8 cellular contexts compared by ENCODE assay signal in the genomic region with DNA sequence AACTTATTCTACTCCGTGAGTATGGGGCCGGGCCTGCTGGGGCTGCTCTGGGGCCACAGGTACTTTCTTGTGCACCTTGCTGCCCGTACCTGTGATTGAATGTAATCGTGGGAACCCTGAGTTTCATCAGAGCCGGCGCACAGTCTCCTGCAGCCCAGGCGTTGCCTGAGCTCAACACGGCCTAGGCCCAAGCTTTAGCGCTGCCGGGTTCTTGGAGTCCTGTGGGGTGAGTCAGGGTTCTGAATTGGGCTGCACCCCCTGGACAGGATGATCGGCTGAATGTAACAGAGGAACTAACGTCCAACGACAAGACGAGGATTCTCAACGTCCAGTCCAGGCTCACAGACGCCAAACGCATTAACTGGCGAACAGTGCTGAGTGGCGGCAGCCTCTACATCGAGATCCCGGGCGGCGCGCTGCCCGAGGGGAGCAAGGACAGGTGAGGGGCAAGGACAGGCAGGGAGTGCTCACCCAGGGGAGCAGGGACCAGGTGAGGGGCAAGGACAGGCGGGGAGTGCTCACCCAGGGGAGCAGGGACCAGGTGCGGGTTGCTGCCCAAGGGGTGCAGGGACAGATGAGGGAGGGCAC. TPM values are rescaled to one million over a fixed set of nuclear protein-coding genes. Genes with fewer than 3 reads are reported as not detected.
DNase-seq lines count a peak whose midpoint lies in the region; ATAC-seq, FAIRE-seq and TF ChIP-seq lines count a peak whose summit lies in the region.

No MANE protein-coding gene starts in this region.

- ATAC-seq in K562 (no peak), upper lobe of left lung (ENCODE audit: low FRiP score in 2 of 2) (no peak)

- peak overlapping the region; percentile 60 for H3K4me3 ChIP-seq in CD8-positive, alpha-beta memory T cell (ENCODE audit: low read length)
- H3K4me3 ChIP-seq in MM.1S (ENCODE audit: low read length), result peak overlapping the region; percentile 98
- peak overlapping the region; percentile 91 for H3K4me3 ChIP-seq in K562
- peak overlapping the region; percentile 44 for H3K4me3 ChIP-seq in lower leg skin (ENCODE audit: low read depth, poor library complexity, severe bottlenecking)
- peak overlapping the region; percentile 87 to 99 (median 98) for H3K4me3 ChIP-seq in upper lobe of left lung

- TF ChIP-seq POLR2A in K562 (conservative IDR thresholded peaks at IDR 0.05), result no peak
- no peak for TF ChIP-seq POLR2A in lower leg skin (IDR thresholded peaks at IDR 0.05)
- TF ChIP-seq POLR2A in upper lobe of left lung (IDR thresholded peaks at IDR 0.05), result no peak

- H3K9me3 ChIP-seq in CD8-positive, alpha-beta memory T cell (ENCODE audit: low read length), result no peaks in the 10 kb centered on the region
- H3K9me3 ChIP-seq in MM.1S (replicated peaks; ENCODE audit: insufficient read depth, low read length) (no peaks in the 10 kb centered on the region), K562 (replicated peaks; ENCODE audit: control insufficient read depth, insufficient read depth, low read depth, low read length) (no peaks in the 10 kb centered on the region), upper lobe of left lung (no peaks in the 10 kb centered on the region)

- peak overlapping the region; percentile 84 to 99 (median 89) for H3K4me3 Mint-ChIP-seq in CD8-positive, alpha-beta memory T cell

- WGBS in K562 (ENCODE audit: insufficient coverage, low coverage, missing lambda C conversion rate), result 4% methylated on average over 27 of the region's 27 CpGs
- WGBS in lower leg skin, 2 donors, result 33 to 40% methylated on average over 25 to 26 of the region's 27 CpGs
- 47 to 67% methylated on average over 14 to 25 of the region's 27 CpGs for WGBS in upper lobe of left lung, 2 donors

- intact Hi-C loops in K562 (cut with micrococcal nuclease) (no loop called here), lower leg skin (cut with DNase I; ENCODE audit: low total_unique reads) (loop anchor here (5.0 to 10.0 kb wide), 3 partner anchors 34 to 123 kb away; partner anchors contain the start of genes AP3D1, PLEKHJ1 and SF3A2)

- no peaks in the 10 kb centered on the region for H3K9me2 ChIP-seq in MM.1S (replicated peaks; ENCODE audit: insufficient read depth, low read length)

- in situ Hi-C loops in K562 (cut with MboI), result loop anchor here (5.0 kb wide), 1 partner anchor 34 kb away; the partner anchor contains the start of genes PLEKHJ1 and SF3A2

- H3K9ac ChIP-seq in MM.1S (ENCODE audit: low read length) (peak overlapping the region; percentile 83), K562 (ENCODE audit: insufficient read depth in 1 of 2, low read depth in 2 of 2, low read length in 2 of 2) (peak overlapping the region; percentile 92 to 98)

- TSS peak; percentile 29 for BruUV-seq in K562 (replicated peaks; lab: Mats Ljungman, UMichigan)

- CTCF ChIA-PET in CD8-positive, alpha-beta memory T cell (lab: Charles Lee), result interaction anchor here (0.7 to 6.8 kb wide), 12 partner anchors 11 to 1028 kb away, joined by 3 to 70 read pairs (median 4); partner anchors contain the start of genes PEAK3, PLEKHJ1, SF3A2 and TIMM13
- CTCF ChIA-PET in K562 (lab: Yijun Ruan, JAX; ENCODE audit: low intra/inter-chr PET ratio), result no interaction called here

- TF ChIP-seq CTCF in MM.1S (IDR thresholded peaks at IDR 0.05; ENCODE audit: low read length) (no peak), K562 (IDR thresholded peaks at IDR 0.05 in 2 of 3, conservative IDR thresholded peaks at IDR 0.05 in 1 of 3; ENCODE audit: insufficient read depth in 2 of 3, low read depth in 1 of 3, low read length in 3 of 3) (no peak), lower leg skin (IDR thresholded peaks at IDR 0.05) (no peak), upper lobe of left lung (IDR thresholded peaks at IDR 0.05) (no peak)

- H4K20me1 ChIP-seq in MM.1S (ENCODE audit: insufficient read depth, low read length) (peaks cover 38% of the 10 kb centered on the region), K562 (replicated peaks; ENCODE audit: control insufficient read depth, insufficient read depth, low read length) (peaks cover 47% of the 10 kb centered on the region)

- no peak for TF ChIP-seq EP300 in K562 (IDR thresholded peaks at IDR 0.05; ENCODE audit: low read length)
- no peak for TF ChIP-seq EP300 in upper lobe of left lung (IDR thresholded peaks at IDR 0.05)

- H3K27me3 Mint-ChIP-seq in CD8-positive, alpha-beta memory T cell, result peaks cover 0 to 7% of the 10 kb centered on the region in 2 donors

- peak in 1 of 5 donors; percentile 38 for DNase-seq in CD8-positive, alpha-beta memory T cell
- DNase-seq in MM.1S (peak; percentile 31), K562 (ENCODE audit: extremely low read depth in 1 of 4, low spot score in 3 of 4) (peak in 1 of 4 experiments; percentile 55), lower leg skin (ENCODE audit: low spot score in 2 of 2) (no peak), upper lobe of left lung (peak in 1 of 2 donors; percentile 85), HK-2 (ENCODE audit: unreplicated experiment) (no peak), DMS 273 treated with DMSO at 0.1 percent for 48 hours (lab: John Stamatoyannopoulos, UW) (no peak), DMS114 treated with DMSO at 0.1 percent for 48 hours (lab: John Stamatoyannopoulos, UW; ENCODE audit: unreplicated experiment) (no peak)

- peaks cover 5% of the 10 kb centered on the region for H3K9me1 ChIP-seq in K562 (ENCODE audit: control insufficient read depth, insufficient read depth, low read length)

- H3K4me1 ChIP-seq in CD8-positive, alpha-beta memory T cell (ENCODE audit: insufficient read depth, low read length), result peaks cover 45% of the 10 kb centered on the region
- H3K4me1 ChIP-seq in MM.1S (ENCODE audit: low read length) (peaks cover 36% of the 10 kb centered on the region), K562 (replicated peaks in 1 of 2; ENCODE audit: control insufficient read depth in 2 of 2, insufficient read depth in 2 of 2, low read length in 2 of 2) (peaks cover 17 to 80% of the 10 kb centered on the region in 2 experiments), upper lobe of left lung (peaks cover 58 to 78% (median 68%) of the 10 kb centered on the region in 4 donors)

- peaks cover 0 to 47% (median 8%) of the 10 kb centered on the region in 3 donors for H3K36me3 Mint-ChIP-seq in CD8-positive, alpha-beta memory T cell

- peaks cover 49% of the 10 kb centered on the region for H3F3A ChIP-seq in MM.1S (ENCODE audit: insufficient read depth, low read length)

- no peak for FAIRE-seq in K562 (lab: Jason Lieb, UNC)

- H3K79me2 ChIP-seq in MM.1S (ENCODE audit: low read length) (peaks cover 72% of the 10 kb centered on the region), K562 (ENCODE audit: control insufficient read depth, insufficient read depth, low read length) (peaks cover 69% of the 10 kb centered on the region)

- H3K9me3 Mint-ChIP-seq in CD8-positive, alpha-beta memory T cell, result peaks cover 0 to 3% (median 0%) of the 10 kb centered on the region in 5 donors

- H3K27ac ChIP-seq in CD8-positive, alpha-beta memory T cell (ENCODE audit: low read depth, low read length), result peak overlapping the region; percentile 89
- H3K27ac ChIP-seq in MM.1S (ENCODE audit: low read length) (peak overlapping the region; percentile 83; the same call in 1 of the 2 replicates), K562 (ENCODE audit: extremely low read depth, low read depth, low read length) (peak overlapping the region; percentile 94), upper lobe of left lung (peak overlapping the region; percentile 99)

- peaks cover 29 to 44% (median 32%) of the 10 kb centered on the region in 3 donors for H3K4me1 Mint-ChIP-seq in CD8-positive, alpha-beta memory T cell

- peak overlapping the region; percentile 85 to 96 (median 94) for H3K27ac Mint-ChIP-seq in CD8-positive, alpha-beta memory T cell

- no peak for TF ChIP-seq RAD21 in K562 (CRISPR knock-in tag; conservative IDR thresholded peaks at IDR 0.05 in 1 of 2, IDR thresholded peaks at IDR 0.05 in 1 of 2)

- POLR2A ChIA-PET in CD8-positive, alpha-beta memory T cell (lab: Charles Lee), result interaction anchor here (1.2 to 7.8 kb wide), 7 partner anchors 10 to 47 kb away, joined by 3 to 73 read pairs (median 12); partner anchors contain the start of genes PEAK3, PLEKHJ1 and SF3A2
- POLR2A ChIA-PET in K562 (lab: Yijun Ruan, JAX), result interaction anchor here (0.5 to 7.0 kb wide), 12 partner anchors 8 to 1001 kb away, joined by 3 to 86 read pairs (median 6); partner anchors contain the start of gene AP3D1

- H3K4me2 ChIP-seq in MM.1S (ENCODE audit: low read depth, low read length) (peak overlapping the region; percentile 91), K562 (ENCODE audit: insufficient read depth, low read length) (peak overlapping the region; percentile 89)

- H3K27me3 ChIP-seq in CD8-positive, alpha-beta memory T cell (ENCODE audit: insufficient read depth, low read length, poor library complexity, severe bottlenecking), result no peaks in the 10 kb centered on the region
- H3K27me3 ChIP-seq in MM.1S (replicated peaks; ENCODE audit: insufficient read depth, low read length) (no peaks in the 10 kb centered on the region), K562 (ENCODE audit: control insufficient read depth in 2 of 2, insufficient read depth in 2 of 2, low read length in 2 of 2) (no peaks in the 10 kb centered on the region), upper lobe of left lung (no peaks in the 10 kb centered on the region)

- H2AFZ ChIP-seq in MM.1S (ENCODE audit: low read length) (no peak overlapping the region), K562 (ENCODE audit: low read depth, low read length) (no peak overlapping the region)

- peaks cover 13% of the 10 kb centered on the region for H3K36me3 ChIP-seq in CD8-positive, alpha-beta memory T cell (ENCODE audit: insufficient read depth, low read length)
- H3K36me3 ChIP-seq in MM.1S (replicated peaks; ENCODE audit: insufficient read depth, low read length) (peaks cover 17% of the 10 kb centered on the region), K562 (ENCODE audit: control insufficient read depth, insufficient read depth, low read length) (peaks cover 34% of the 10 kb centered on the region), upper lobe of left lung (peaks cover 9 to 32% (median 24%) of the 10 kb centered on the region in 4 donors)

RNA-seq across cellular contexts. Expression of gene PEAK3, which starts 10.4 kb away (rescaled TPM):
- total RNA-seq in CD8-positive, alpha-beta memory T cell, result not detected
- 0.79 TPM for polyA plus RNA-seq in CD8-positive, alpha-beta memory T cell
- 0.49 TPM in 1 of 2 replicates, not detected in the other for total RNA-seq in K562 (2011; cell fraction: chromatin; rRNA removed; ENCODE audit: low replicate concordance)
- 0.17 TPM in 1 of 2 replicates, not detected in the other for total RNA-seq in K562 (2011; cell fraction: nucleolus; rRNA removed)
- not detected in 2 replicates for total RNA-seq in K562 (2011; cell fraction: nucleoplasm; rRNA removed)
- 0.16 TPM in 1 of 2 replicates, not detected in the other for total RNA-seq in K562 (2014; rRNA removed)
- total RNA-seq in K562 (2014; rRNA removed; fragmentation: Illumina TruSeq; extraction: Trizol), result not detected in 2 replicates
- not detected in 2 replicates for total RNA-seq in K562 (2015; rRNA removed; fragmentation: Illumina TruSeq; extraction: Trizol)
- 0.13 and 0.40 TPM in 2 replicates for total RNA-seq in K562 (2021)
- 0.03 TPM in 1 of 2 replicates, not detected in the other for polyA plus RNA-seq in K562 (2011; rRNA removed)
- polyA plus RNA-seq in K562 (2011; cell fraction: cytosol; rRNA removed), result not detected in 2 replicates
- polyA plus RNA-seq in K562 (2011; cell fraction: nucleus; rRNA removed), result 0.10 TPM in 1 of 2 replicates, not detected in the other
- polyA plus RNA-seq in K562 (2012), result 0.27 and 0.66 TPM in 2 replicates
- 0.06 TPM in 1 of 2 replicates, not detected in the other for polyA plus RNA-seq in K562 (2014; fragmentation: Illumina TruSeq; extraction: Trizol)
- polyA plus RNA-seq in K562 (2014; fragmentation: Nextera tagmentation; extraction: Ambion mirVana), result not detected
- polyA plus RNA-seq in K562 (2014; rRNA removed), result 0.07 TPM in 1 of 2 replicates, not detected in the other
- not detected in 2 replicates for polyA minus RNA-seq in K562 (2011; rRNA and poly(A)+ RNA removed)
- not detected in 2 replicates for polyA minus RNA-seq in K562 (2011; cell fraction: cytosol; rRNA and poly(A)+ RNA removed)
- polyA minus RNA-seq in K562 (2011; cell fraction: nucleus; rRNA and poly(A)+ RNA removed), result 0.11 and 0.13 TPM in 2 replicates
- total RNA-seq in lower leg skin, result under 1 TPM; 0.30 to 0.97 (median 0.76) TPM
- 1 to 10 TPM; 2.4 to 8.6 (median 4.6) TPM for total RNA-seq in upper lobe of left lung

RNA-seq across cellular contexts. Expression of gene JSRP1, which starts 15.4 kb away (rescaled TPM):
- total RNA-seq in CD8-positive, alpha-beta memory T cell, result 1 to 10 TPM in 1 of 2 experiments, under 1 TPM in 1; 0.73 to 1.0 TPM
- polyA plus RNA-seq in CD8-positive, alpha-beta memory T cell, result 0.91 TPM
- total RNA-seq in K562 (2011; cell fraction: chromatin; rRNA removed; ENCODE audit: low replicate concordance), result 1.7 TPM in 1 of 2 replicates, not detected in the other
- total RNA-seq in K562 (2011; cell fraction: nucleolus; rRNA removed), result 0.92 TPM in 1 of 2 replicates, not detected in the other
- total RNA-seq in K562 (2011; cell fraction: nucleoplasm; rRNA removed), result 2.7 TPM in 1 of 2 replicates, not detected in the other
- total RNA-seq in K562 (2014; rRNA removed) (0.29 TPM in 1 of 2 replicates, not detected in the other), K562 (2014; rRNA removed; fragmentation: Illumina TruSeq; extraction: Trizol) (0.40 and 0.45 TPM in 2 replicates), K562 (2015; rRNA removed; fragmentation: Illumina TruSeq; extraction: Trizol) (0.51 and 0.57 TPM in 2 replicates), K562 (2021) (0.58 and 0.78 TPM in 2 replicates), lower leg skin (not detected), upper lobe of left lung (1 to 10 TPM in 3 of 6 donors, not detected in 3; 1.2 to 3.7 (median 1.7) TPM)
- polyA plus RNA-seq in K562 (2011; rRNA removed) (not detected in 2 replicates), K562 (2014; fragmentation: Illumina TruSeq; extraction: Trizol) (not detected in 2 replicates), K562 (2014; fragmentation: Nextera tagmentation; extraction: Ambion mirVana) (under 1 TPM in 1 of 2 experiments, not detected in 1; 0.08 TPM), K562 (2014; rRNA removed) (1.2 and 2.1 TPM in 2 replicates)
- 0.09 TPM in 1 of 2 replicates, not detected in the other for polyA plus RNA-seq in K562 (2011; cell fraction: cytosol; rRNA removed)
- 0.58 TPM in 1 of 2 replicates, not detected in the other for polyA plus RNA-seq in K562 (2011; cell fraction: nucleus; rRNA removed)
- 2.3 and 2.7 TPM in 2 replicates for polyA plus RNA-seq in K562 (2012)
- polyA minus RNA-seq in K562 (2011; rRNA and poly(A)+ RNA removed), result 0.63 TPM in 1 of 2 replicates, not detected in the other
- not detected in 2 replicates for polyA minus RNA-seq in K562 (2011; cell fraction: cytosol; rRNA and poly(A)+ RNA removed)
- polyA minus RNA-seq in K562 (2011; cell fraction: nucleus; rRNA and poly(A)+ RNA removed), result 1.00 TPM in 1 of 2 replicates, not detected in the other

RNA-seq across cellular contexts. Expression of gene AMH, which starts 22.5 kb away (rescaled TPM):
- total RNA-seq in CD8-positive, alpha-beta memory T cell, result 1 to 10 TPM; 5.9 to 7.4 TPM
- not detected for polyA plus RNA-seq in CD8-positive, alpha-beta memory T cell
- total RNA-seq in K562 (2011; cell fraction: chromatin; rRNA removed; ENCODE audit: low replicate concordance), result 14.5 and 62.7 TPM in 2 replicates
- 48.8 and 60.2 TPM in 2 replicates for total RNA-seq in K562 (2011; cell fraction: nucleolus; rRNA removed)
- 25.7 and 35.6 TPM in 2 replicates for total RNA-seq in K562 (2011; cell fraction: nucleoplasm; rRNA removed)
- total RNA-seq in K562 (2014; rRNA removed) (9.4 and 10.7 TPM in 2 replicates), K562 (2014; rRNA removed; fragmentation: Illumina TruSeq; extraction: Trizol) (0.13 and 0.29 TPM in 2 replicates), K562 (2015; rRNA removed; fragmentation: Illumina TruSeq; extraction: Trizol) (2.6 and 3.5 TPM in 2 replicates), K562 (2021) (22.2 and 27.4 TPM in 2 replicates), lower leg skin (1 to 10 TPM in 3 of 4 donors, under 1 TPM in 1; 0.13 to 1.3 (median 1.2) TPM), upper lobe of left lung (1 to 10 TPM; 1.1 to 6.3 (median 3.2) TPM)
- polyA plus RNA-seq in K562 (2011; rRNA removed) (1.7 and 3.6 TPM in 2 replicates), K562 (2014; fragmentation: Illumina TruSeq; extraction: Trizol) (1.5 and 4.0 TPM in 2 replicates), K562 (2014; fragmentation: Nextera tagmentation; extraction: Ambion mirVana) (not detected), K562 (2014; rRNA removed) (19.2 and 23.6 TPM in 2 replicates)
- 2.2 and 9.1 TPM in 2 replicates for polyA plus RNA-seq in K562 (2011; cell fraction: cytosol; rRNA removed)
- 52.0 and 130 TPM in 2 replicates for polyA plus RNA-seq in K562 (2011; cell fraction: nucleus; rRNA removed)
- 14.9 and 33.7 TPM in 2 replicates for polyA plus RNA-seq in K562 (2012)
- 0.09 and 0.18 TPM in 2 replicates for polyA minus RNA-seq in K562 (2011; rRNA and poly(A)+ RNA removed)
- polyA minus RNA-seq in K562 (2011; cell fraction: cytosol; rRNA and poly(A)+ RNA removed), result 2.0 and 3.7 TPM in 2 replicates
- 5.4 and 8.2 TPM in 2 replicates for polyA minus RNA-seq in K562 (2011; cell fraction: nucleus; rRNA and poly(A)+ RNA removed)

RNA-seq across cellular contexts. Expression of gene SF3A2, which starts 35.0 kb away (rescaled TPM):
- total RNA-seq in CD8-positive, alpha-beta memory T cell, result 100 to 1,000 TPM; 131 to 138 TPM
- polyA plus RNA-seq in CD8-positive, alpha-beta memory T cell, result 36.2 TPM
- total RNA-seq in K562 (2011; cell fraction: chromatin; rRNA removed; ENCODE audit: low replicate concordance), result 112 and 366 TPM in 2 replicates
- 303 and 373 TPM in 2 replicates for total RNA-seq in K562 (2011; cell fraction: nucleolus; rRNA removed)
- total RNA-seq in K562 (2011; cell fraction: nucleoplasm; rRNA removed), result 182 TPM in 2 replicates
- total RNA-seq in K562 (2014; rRNA removed), result 50.3 and 111 TPM in 2 replicates
- 4.5 and 5.8 TPM in 2 replicates for total RNA-seq in K562 (2014; rRNA removed; fragmentation: Illumina TruSeq; extraction: Trizol)
- 22.8 and 30.6 TPM in 2 replicates for total RNA-seq in K562 (2015; rRNA removed; fragmentation: Illumina TruSeq; extraction: Trizol)
- total RNA-seq in K562 (2021), result 181 and 194 TPM in 2 replicates
- polyA plus RNA-seq in K562 (2011; rRNA removed), result 7.9 and 21.0 TPM in 2 replicates
- 11.3 and 12.6 TPM in 2 replicates for polyA plus RNA-seq in K562 (2011; cell fraction: cytosol; rRNA removed)
- 164 and 237 TPM in 2 replicates for polyA plus RNA-seq in K562 (2011; cell fraction: nucleus; rRNA removed)
- 142 and 173 TPM in 2 replicates for polyA plus RNA-seq in K562 (2012)
- 44.6 and 119 TPM in 2 replicates for polyA plus RNA-seq in K562 (2014; fragmentation: Illumina TruSeq; extraction: Trizol)
- polyA plus RNA-seq in K562 (2014; fragmentation: Nextera tagmentation; extraction: Ambion mirVana), result under 1 TPM; 0.17 to 0.35 TPM
- polyA plus RNA-seq in K562 (2014; rRNA removed), result 45.9 and 46.7 TPM in 2 replicates
- 8.5 and 10.2 TPM in 2 replicates for polyA minus RNA-seq in K562 (2011; rRNA and poly(A)+ RNA removed)
- 49.6 and 76.1 TPM in 2 replicates for polyA minus RNA-seq in K562 (2011; cell fraction: cytosol; rRNA and poly(A)+ RNA removed)
- 127 and 137 TPM in 2 replicates for polyA minus RNA-seq in K562 (2011; cell fraction: nucleus; rRNA and poly(A)+ RNA removed)
- total RNA-seq in lower leg skin, result 10 to 100 TPM; 35.6 to 85.6 (median 47.8) TPM
- total RNA-seq in upper lobe of left lung, result 100 to 1,000 TPM in 1 of 6 donors, 10 to 100 TPM in 5; 39.8 to 104 (median 70.7) TPM

RNA-seq across cellular contexts. Expression of gene PLEKHJ1, which starts 35.5 kb away (rescaled TPM):
- total RNA-seq in CD8-positive, alpha-beta memory T cell, result 10 to 100 TPM; 96.6 to 99.1 TPM
- polyA plus RNA-seq in CD8-positive, alpha-beta memory T cell, result 120 TPM
- total RNA-seq in K562 (2011; cell fraction: chromatin; rRNA removed; ENCODE audit: low replicate concordance), result 32.2 and 114 TPM in 2 replicates
- total RNA-seq in K562 (2011; cell fraction: nucleolus; rRNA removed), result 171 and 174 TPM in 2 replicates
- total RNA-seq in K562 (2011; cell fraction: nucleoplasm; rRNA removed), result 85.7 and 89.1 TPM in 2 replicates
- total RNA-seq in K562 (2014; rRNA removed), result 176 and 229 TPM in 2 replicates
- total RNA-seq in K562 (2014; rRNA removed; fragmentation: Illumina TruSeq; extraction: Trizol), result 55.6 and 55.7 TPM in 2 replicates
- 63.9 and 65.6 TPM in 2 replicates for total RNA-seq in K562 (2015; rRNA removed; fragmentation: Illumina TruSeq; extraction: Trizol)
- total RNA-seq in K562 (2021), result 127 and 140 TPM in 2 replicates
- 65.9 and 80.2 TPM in 2 replicates for polyA plus RNA-seq in K562 (2011; rRNA removed)
- polyA plus RNA-seq in K562 (2011; cell fraction: cytosol; rRNA removed), result 131 and 202 TPM in 2 replicates
- 161 and 204 TPM in 2 replicates for polyA plus RNA-seq in K562 (2011; cell fraction: nucleus; rRNA removed)
- 127 and 153 TPM in 2 replicates for polyA plus RNA-seq in K562 (2012)
- 45.9 and 72.0 TPM in 2 replicates for polyA plus RNA-seq in K562 (2014; fragmentation: Illumina TruSeq; extraction: Trizol)
- polyA plus RNA-seq in K562 (2014; fragmentation: Nextera tagmentation; extraction: Ambion mirVana), result 1 to 10 TPM; 1.5 to 6.8 TPM
- polyA plus RNA-seq in K562 (2014; rRNA removed), result 188 and 193 TPM in 2 replicates
- 12.0 and 14.7 TPM in 2 replicates for polyA minus RNA-seq in K562 (2011; rRNA and poly(A)+ RNA removed)
- polyA minus RNA-seq in K562 (2011; cell fraction: cytosol; rRNA and poly(A)+ RNA removed), result 24.0 and 24.1 TPM in 2 replicates
- 31.9 and 32.4 TPM in 2 replicates for polyA minus RNA-seq in K562 (2011; cell fraction: nucleus; rRNA and poly(A)+ RNA removed)
- total RNA-seq in lower leg skin, result 10 to 100 TPM; 52.2 to 80.5 (median 70.0) TPM
- total RNA-seq in upper lobe of left lung, result 100 to 1,000 TPM in 2 of 6 donors, 10 to 100 TPM in 4; 67.2 to 114 (median 79.3) TPM

Comparison
In these comparisons a context has a peak if more than half of its experiments do, and no peak if none do; other contexts are left out.
1. H3K4me3 ChIP-seq: peak in every context shown above with its lines; median percentile 98 in MM.1S; 98 in upper lobe of left lung; 91 in K562; 60 in CD8-positive, alpha-beta memory T cell; 44 in lower leg skin.